8 cellular contexts compared by ENCODE assay signal in the genomic region with DNA sequence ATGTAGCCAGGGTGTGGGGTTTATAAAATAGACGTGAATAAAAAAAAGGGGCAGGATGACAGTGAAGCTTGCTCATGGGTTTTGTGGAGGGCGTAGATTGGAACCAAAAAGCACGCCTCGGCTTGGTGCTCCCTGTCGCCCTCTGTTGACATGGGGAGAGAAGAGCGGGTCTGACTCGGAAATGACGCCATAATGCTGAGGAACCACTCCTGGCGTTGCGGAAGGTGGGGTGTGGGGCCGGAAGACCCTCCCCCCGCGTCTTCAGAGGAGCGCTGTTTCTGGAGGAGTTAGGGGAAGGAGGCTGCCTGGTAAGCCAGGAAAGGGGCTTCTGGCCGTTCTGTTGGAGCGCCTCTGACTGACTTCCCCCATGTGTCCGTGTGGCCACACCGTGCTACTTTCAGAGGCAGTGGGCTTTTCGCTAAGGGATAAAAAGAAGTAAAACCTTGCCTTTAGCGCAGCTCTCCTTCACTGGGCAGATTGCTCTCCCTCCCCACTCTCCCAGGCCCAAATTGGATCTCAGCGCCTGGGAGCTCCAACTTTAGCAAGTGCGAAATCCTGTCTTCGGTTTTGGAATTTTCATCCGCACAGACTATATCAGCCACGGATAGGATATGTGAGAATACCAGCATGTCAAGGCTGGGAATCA. TPM values are rescaled to one million over a fixed set of nuclear protein-coding genes. Genes with fewer than 3 reads are reported as not detected.
DNase-seq lines count a peak whose midpoint lies in the region; ATAC-seq and TF ChIP-seq lines count a peak whose summit lies in the region.

No MANE protein-coding gene starts in this region.

- peaks cover 21% of the 10 kb centered on the region for H3K4me1 Mint-ChIP-seq in activated CD8-positive, alpha-beta T cell treated with anti-CD3 and anti-CD28 coated beads, Interleukin-2, amount 10 ng/mL, durations not matched to agents 7 days and 5 days (ENCODE audit: low read depth)

- H3K4me3 Mint-ChIP-seq in activated CD8-positive, alpha-beta T cell treated with anti-CD3 and anti-CD28 coated beads, Interleukin-2, amount 10 ng/mL, durations not matched to agents 7 days and 5 days, result peak overlapping the region; percentile 93

- POLR2A ChIA-PET in AG04449 (lab: Yijun Ruan, JAX), result no interaction called here
- POLR2A ChIA-PET in activated CD8-positive, alpha-beta T cell treated with anti-CD3 and anti-CD28 coated beads, Interleukin-2, amount 10 ng/mL, durations not matched to agents 7 days and 5 days (lab: Charles Lee), result interaction anchor here (1.3 kb wide), 1 partner anchor 43 kb away, joined by 4 read pairs; no protein-coding TSS in a partner anchor

- H3K4me3 ChIP-seq in AG04449 (ENCODE audit: low read depth, low read length), result peak overlapping the region; percentile 73

- H3K9me3 Mint-ChIP-seq in activated CD8-positive, alpha-beta T cell treated with anti-CD3 and anti-CD28 coated beads, Interleukin-2, amount 10 ng/mL, durations not matched to agents 7 days and 5 days (ENCODE audit: insufficient read depth), result no peaks in the 10 kb centered on the region

- no peaks in the 10 kb centered on the region for H3K27me3 Mint-ChIP-seq in activated CD8-positive, alpha-beta T cell treated with anti-CD3 and anti-CD28 coated beads, Interleukin-2, amount 10 ng/mL, durations not matched to agents 7 days and 5 days (ENCODE audit: low read depth)

- ATAC-seq in GM18858 (IDR thresholded peaks at IDR 0.05; ENCODE audit: unreplicated experiment) (peak; percentile 81), HG03095 (IDR thresholded peaks at IDR 0.05; ENCODE audit: unreplicated experiment) (peak; percentile 82)
- ATAC-seq in activated CD8-positive, alpha-beta T cell treated with anti-CD3 and anti-CD28 coated beads, Interleukin-2, amount 10 ng/mL, durations not matched to agents 7 days and 5 days, result peak; percentile 96

- H3K36me3 Mint-ChIP-seq in activated CD8-positive, alpha-beta T cell treated with anti-CD3 and anti-CD28 coated beads, Interleukin-2, amount 10 ng/mL, durations not matched to agents 7 days and 5 days (ENCODE audit: low read depth), result peaks cover 29% of the 10 kb centered on the region

- no peak for DNase-seq in AG04449 (ENCODE audit: low read depth, low spot score)
- DNase-seq in NCI-H524 (lab: John Stamatoyannopoulos, UW), result peak; percentile 63 to 70
- DNase-seq in activated CD8-positive, alpha-beta T cell treated with anti-CD3 and anti-CD28 coated beads, Interleukin-2, amount 10 ng/mL, durations not matched to agents 7 days and 5 days, result peak; percentile 89
- DNase-seq in effector CD8-positive, alpha-beta T cell (lab: John Stamatoyannopoulos, UW), result peak; percentile 67
- peak; percentile 76 to 78 for DNase-seq in lung microvascular endothelial cell (ENCODE audit: low read depth in 2 of 2)
- DNase-seq in stimulated activated CD4-positive, alpha-beta T cell treated with anti-CD3 and anti-CD28 coated beads, TNF-alpha, amount 100 ng/mL, for 24 hours (ENCODE audit: low read depth in 3 of 3), result peak; percentile 56 to 70 (median 65)

- CTCF ChIA-PET in AG04449 (lab: Yijun Ruan, JAX), result interaction anchor here (0.9 to 1.7 kb wide), 6 partner anchors 8 to 40 kb away, joined by 3 to 8 read pairs (median 4); no protein-coding TSS in a partner anchor
- CTCF ChIA-PET in activated CD8-positive, alpha-beta T cell treated with anti-CD3 and anti-CD28 coated beads, Interleukin-2, amount 10 ng/mL, durations not matched to agents 7 days and 5 days (lab: Charles Lee), result interaction anchor here (0.6 to 3.0 kb wide), 13 partner anchors 10 to 129 kb away, joined by 3 to 33 read pairs (median 4); partner anchors contain the start of genes PJVK, PLEKHA3 and PRKRA

- peak overlapping the region; percentile 90 for H3K27ac Mint-ChIP-seq in activated CD8-positive, alpha-beta T cell treated with anti-CD3 and anti-CD28 coated beads, Interleukin-2, amount 10 ng/mL, durations not matched to agents 7 days and 5 days

- TF ChIP-seq CTCF in AG04449 (IDR thresholded peaks at IDR 0.05; ENCODE audit: insufficient read depth, low read length, missing control alignments), result peak; percentile 87

RNA-seq across cellular contexts. Expression of gene PLEKHA3, which starts 42.8 kb away (rescaled TPM):
- total RNA-seq in activated CD8-positive, alpha-beta T cell treated with anti-CD3 and anti-CD28 coated beads, Interleukin-2, amount 10 ng/mL, durations not matched to agents 7 days and 5 days, result 10 to 100 TPM; 22.3 to 23.1 TPM
- 5.2 and 8.7 TPM in 2 replicates for total RNA-seq in lung microvascular endothelial cell

RNA-seq across cellular contexts. Expression of gene FKBP7, which starts 44.7 kb away (rescaled TPM):
- total RNA-seq in activated CD8-positive, alpha-beta T cell treated with anti-CD3 and anti-CD28 coated beads, Interleukin-2, amount 10 ng/mL, durations not matched to agents 7 days and 5 days, result 1 to 10 TPM; 2.6 to 3.6 TPM
- total RNA-seq in lung microvascular endothelial cell, result 16.1 and 19.0 TPM in 2 replicates
